Comparison of ENCODE assay signal across 8 cellular contexts in the genomic region with DNA sequence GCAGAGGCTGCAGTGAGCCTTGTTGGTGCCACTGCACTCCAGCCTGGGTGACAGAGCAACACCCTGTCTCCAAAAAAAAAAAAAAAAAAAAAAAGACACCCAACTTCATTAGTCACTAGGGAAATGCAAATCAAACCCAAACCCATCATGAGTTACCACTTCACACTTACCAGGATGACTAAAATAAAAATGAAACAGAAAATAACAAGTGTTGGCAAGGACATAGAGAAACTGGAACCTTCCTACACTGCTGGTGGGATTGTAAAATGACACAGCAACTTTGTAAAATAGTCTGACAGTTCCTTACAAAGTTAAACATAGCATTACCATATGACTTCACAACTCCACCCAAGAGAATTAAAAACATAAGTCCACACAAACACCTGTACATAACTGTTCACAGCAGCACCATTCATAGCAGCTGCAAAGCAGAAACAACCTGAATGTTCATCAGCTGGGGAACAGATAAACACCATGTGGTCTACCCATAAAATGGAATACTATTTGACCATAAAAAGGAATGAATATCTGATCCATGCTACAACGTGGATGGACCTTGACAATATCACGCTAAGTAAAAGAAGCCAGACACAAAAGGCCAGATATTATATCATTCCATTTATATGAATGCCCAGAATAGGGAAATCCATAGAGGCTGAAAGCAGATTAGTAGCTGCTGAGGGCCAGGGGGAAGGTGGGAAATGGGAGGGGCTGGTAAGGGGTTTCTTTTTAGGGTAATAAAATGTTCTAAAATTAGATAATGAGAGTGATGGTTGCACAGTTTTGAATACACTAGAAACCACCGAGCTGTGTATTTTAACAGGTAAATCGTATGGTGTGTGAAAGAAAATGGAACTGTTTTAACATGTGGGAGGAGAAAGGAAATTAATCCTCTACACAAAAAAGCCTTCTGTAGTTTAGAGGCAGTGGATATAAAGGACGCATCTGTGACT. TPM values are rescaled to one million over a fixed set of nuclear protein-coding genes. Genes with fewer than 3 reads are reported as not detected.
DNase-seq lines count a peak whose midpoint lies in the region; ATAC-seq and TF ChIP-seq lines count a peak whose summit lies in the region.

No MANE protein-coding gene starts in this region.

- no peak overlapping the region for H3K14ac ChIP-seq in H9 (ENCODE audit: insufficient read depth, low read length)

- peaks cover 3% of the 10 kb centered on the region for H3K79me1 ChIP-seq in H9 (ENCODE audit: insufficient read depth, low read depth, low read length, poor library complexity, severe bottlenecking)

- no peak overlapping the region for H3K4me2 ChIP-seq in Karpas-422 (ENCODE audit: low read depth, low read length, poor library complexity, severe bottlenecking)
- H3K4me2 ChIP-seq in H9 (ENCODE audit: insufficient read depth, insufficient read length, low read length) = no peak overlapping the region

- H2BK12ac ChIP-seq in H9 (ENCODE audit: insufficient read length, low read depth, low read length) = no peak overlapping the region

- peak in 1 of 2 donors; percentile 4 for DNase-seq in activated T-cell treated with anti-CD3 and anti-CD28 coated beads, Interleukin-2, amount 50 U/mL, for 72 hours
- DNase-seq in activated T-cell treated with anti-CD3 and anti-CD28 coated beads, Interleukin-2, amount 50 U/mL, for 1 hour = no peak
- DNase-seq in Karpas-422 = peak; percentile 61
- no peak for DNase-seq in stimulated activated naive B cell treated with anti-CD40 and anti-IgM and Interleukin-4, amounts not matched to agents 10 μg/mL and 1 μg/mL and 100 μg/mL, for 72 hours
- DNase-seq in H9 = no peak
- DNase-seq in NCI-H128 (lab: John Stamatoyannopoulos, UW; ENCODE audit: unreplicated experiment) = no peak
- DNase-seq in cerebellum (ENCODE audit: low spot score) = no peak

- H3K27me3 ChIP-seq in Karpas-422 (ENCODE audit: low read length) (no peaks in the 10 kb centered on the region), H9 (ENCODE audit: insufficient read depth, low read length) (no peaks in the 10 kb centered on the region)

- H3K4me1 Mint-ChIP-seq in activated T-cell treated with anti-CD3 and anti-CD28 coated beads, Interleukin-2, amount 50 U/mL, for 72 hours (ENCODE audit: low read depth) = peaks cover 27% of the 10 kb centered on the region
- peaks cover 10 to 34% of the 10 kb centered on the region in 2 donors for H3K4me1 Mint-ChIP-seq in stimulated activated naive B cell treated with anti-CD40 and anti-IgM and Interleukin-4, amounts not matched to agents 10 μg/mL and 1 μg/mL and 100 μg/mL, for 72 hours
- 0 out of 4 replicates have a peak, but pooled peaks cover 0 to 2% of the 10 kb centered on the region in 2 experiments for H3K4me1 Mint-ChIP-seq in H9

- no peaks in the 10 kb centered on the region for H3K23me2 ChIP-seq in H9 (ENCODE audit: insufficient read length, low read depth, low read length, poor library complexity, severe bottlenecking)

- H3K79me2 ChIP-seq in Karpas-422 (ENCODE audit: low read length) = no peaks in the 10 kb centered on the region
- no peaks in the 10 kb centered on the region; the same call in 1 of the 2 replicates for H3K79me2 ChIP-seq in H9 (ENCODE audit: insufficient read depth, low read length)

- no peak overlapping the region for H3K56ac ChIP-seq in H9 (ENCODE audit: insufficient read length, low read depth, low read length)

- TF ChIP-seq CTCF in H9 (conservative IDR thresholded peaks at IDR 0.05) = no peak

- peaks cover 9 to 20% of the 10 kb centered on the region in 2 donors for H3K36me3 Mint-ChIP-seq in activated T-cell treated with anti-CD3 and anti-CD28 coated beads, Interleukin-2, amount 50 U/mL, for 72 hours (ENCODE audit: insufficient read depth in 2 of 2)
- peaks cover 10 to 15% of the 10 kb centered on the region in 2 donors for H3K36me3 Mint-ChIP-seq in stimulated activated naive B cell treated with anti-CD40 and anti-IgM and Interleukin-4, amounts not matched to agents 10 μg/mL and 1 μg/mL and 100 μg/mL, for 72 hours
- peaks cover 16 to 25% (median 20%) of the 10 kb centered on the region in 3 experiments for H3K36me3 Mint-ChIP-seq in H9 (ENCODE audit: insufficient read depth in 1 of 3, low read depth in 3 of 3)

- no peak overlapping the region for H3K4me3 ChIP-seq in Karpas-422 (ENCODE audit: low read length)

- H3K4ac ChIP-seq in H9 (ENCODE audit: low read depth, low read length) = no peak overlapping the region

- H3K4me1 ChIP-seq in Karpas-422 (ENCODE audit: low read length) (0 out of 2 replicates have a peak, but pooled peaks cover 3% of the 10 kb centered on the region), H9 (ENCODE audit: insufficient read depth, low read length) (peaks cover 2% of the 10 kb centered on the region; the same call in 1 of the 2 replicates)

- no peaks in the 10 kb centered on the region for H3K9me2 ChIP-seq in Karpas-422 (replicated peaks; ENCODE audit: insufficient read depth, low read length)

- H2AFZ ChIP-seq in Karpas-422 (ENCODE audit: low read length) = no peak overlapping the region
- H2AFZ ChIP-seq in H9 (ENCODE audit: low read length) = no peak overlapping the region

- no peaks in the 10 kb centered on the region for H3K36me3 ChIP-seq in Karpas-422 (ENCODE audit: insufficient read depth, low read length)

- no peak overlapping the region for H3K23ac ChIP-seq in H9 (ENCODE audit: insufficient read length, low read depth, low read length)

- H2AK5ac ChIP-seq in H9 (ENCODE audit: insufficient read length, low read length) = no peak overlapping the region

- H3K18ac ChIP-seq in H9 (ENCODE audit: insufficient read length, low read depth, low read length) = no peak overlapping the region

- H3K27ac ChIP-seq in Karpas-422 (ENCODE audit: low read length) (no peak overlapping the region), H9 (ENCODE audit: insufficient read length, low read depth, low read length) (no peak overlapping the region)

- WGBS in H9 (ENCODE audit: extremely low coverage, insufficient read length, low lambda C conversion rate) = no CpG with 5 or more reads among the region's 5 CpGs

- H3K27me3 Mint-ChIP-seq in activated T-cell treated with anti-CD3 and anti-CD28 coated beads, Interleukin-2, amount 50 U/mL, for 72 hours (ENCODE audit: low read depth) = peaks cover 10% of the 10 kb centered on the region
- H3K27me3 Mint-ChIP-seq in stimulated activated naive B cell treated with anti-CD40 and anti-IgM and Interleukin-4, amounts not matched to agents 10 μg/mL and 1 μg/mL and 100 μg/mL, for 72 hours = no peaks in the 10 kb centered on the region
- H3K27me3 Mint-ChIP-seq in H9 (ENCODE audit: low read depth) = no peaks in the 10 kb centered on the region

- no peak overlapping the region for H2BK20ac ChIP-seq in H9 (ENCODE audit: low read depth, low read length, poor library complexity, severe bottlenecking)

- H2BK5ac ChIP-seq in H9 (ENCODE audit: insufficient read length, low read length) = no peak overlapping the region

- H4K20me1 ChIP-seq in Karpas-422 (ENCODE audit: insufficient read depth, low read depth, low read length) (no peaks in the 10 kb centered on the region), H9 (ENCODE audit: control insufficient read depth, insufficient read depth, insufficient read length) (no peaks in the 10 kb centered on the region)

- no peak overlapping the region for H4K5ac ChIP-seq in H9 (ENCODE audit: insufficient read length, low read depth, low read length)

- H3K9ac ChIP-seq in Karpas-422 (ENCODE audit: low read length) (no peak overlapping the region), H9 (ENCODE audit: extremely low read depth, insufficient read length, low read length) (no peak overlapping the region)

- H3K27ac Mint-ChIP-seq in activated T-cell treated with anti-CD3 and anti-CD28 coated beads, Interleukin-2, amount 50 U/mL, for 72 hours = peak overlapping the region; percentile 94
- H3K27ac Mint-ChIP-seq in stimulated activated naive B cell treated with anti-CD40 and anti-IgM and Interleukin-4, amounts not matched to agents 10 μg/mL and 1 μg/mL and 100 μg/mL, for 72 hours = no peak overlapping the region
- H3K27ac Mint-ChIP-seq in H9 = no peak overlapping the region

- peak overlapping the region in 1 of 2 donors; percentile 37 for H3K4me3 Mint-ChIP-seq in activated T-cell treated with anti-CD3 and anti-CD28 coated beads, Interleukin-2, amount 50 U/mL, for 72 hours
- no peak overlapping the region for H3K4me3 Mint-ChIP-seq in stimulated activated naive B cell treated with anti-CD40 and anti-IgM and Interleukin-4, amounts not matched to agents 10 μg/mL and 1 μg/mL and 100 μg/mL, for 72 hours
- no peak overlapping the region for H3K4me3 Mint-ChIP-seq in H9

- no peak overlapping the region for H2BK120ac ChIP-seq in H9 (ENCODE audit: low read depth, low read length, poor library complexity, severe bottlenecking)

- H4K91ac ChIP-seq in H9 (ENCODE audit: insufficient read length, low read depth, low read length) = no peak overlapping the region

- H2BK15ac ChIP-seq in H9 (ENCODE audit: low read depth, low read length) = no peak overlapping the region

- H3T11ph ChIP-seq in H9 (ENCODE audit: low read length) = no peak overlapping the region

- no peaks in the 10 kb centered on the region; the same call in 1 of the 2 replicates for H3K9me3 ChIP-seq in Karpas-422 (ENCODE audit: low read length)
- H3K9me3 ChIP-seq in H9 (ENCODE audit: control insufficient read depth, low read depth, low read length) = peaks cover 6% of the 10 kb centered on the region

- no peak overlapping the region for H4K8ac ChIP-seq in H9 (replicated peaks; ENCODE audit: insufficient read length, low read depth, low read length)

- H3K9me3 Mint-ChIP-seq in activated T-cell treated with anti-CD3 and anti-CD28 coated beads, Interleukin-2, amount 50 U/mL, for 72 hours = peaks cover 4 to 8% of the 10 kb centered on the region in 2 donors
- H3K9me3 Mint-ChIP-seq in stimulated activated naive B cell treated with anti-CD40 and anti-IgM and Interleukin-4, amounts not matched to agents 10 μg/mL and 1 μg/mL and 100 μg/mL, for 72 hours = peaks cover 3 to 8% of the 10 kb centered on the region in 2 donors
- H3K9me3 Mint-ChIP-seq in H9 = peaks cover 62 to 77% of the 10 kb centered on the region in 2 experiments

- ATAC-seq in activated T-cell treated with anti-CD3 and anti-CD28 coated beads, Interleukin-2, amount 50 U/mL, for 72 hours (replicated peaks in 1 of 2) = peak; percentile 96 to 97
- ATAC-seq in HG02678 (IDR thresholded peaks at IDR 0.05; ENCODE audit: unreplicated experiment) = peak; percentile 87
- peak; percentile 70 to 76 for ATAC-seq in stimulated activated naive B cell treated with anti-CD40 and anti-IgM and Interleukin-4, amounts not matched to agents 10 μg/mL and 1 μg/mL and 100 μg/mL, for 72 hours (replicated peaks)

RNA-seq across cellular contexts. Expression of a gene that starts 18.3 kb away (rescaled TPM):
- total RNA-seq in activated T-cell treated with anti-CD3 and anti-CD28 coated beads, Interleukin-2, amount 50 U/mL, for 72 hours = 10 to 100 TPM; 12.4 to 18.3 TPM
- 4.7 and 8.6 TPM in 2 replicates for total RNA-seq in Karpas-422 (2014; rRNA removed; shearing (Covaris generic); ENCODE audit: low replicate concordance)
- total RNA-seq in H9 (2021) = 7.2 and 7.3 TPM in 2 replicates
- total RNA-seq in cerebellum = 31.4 TPM
